In the genomic region with DNA sequence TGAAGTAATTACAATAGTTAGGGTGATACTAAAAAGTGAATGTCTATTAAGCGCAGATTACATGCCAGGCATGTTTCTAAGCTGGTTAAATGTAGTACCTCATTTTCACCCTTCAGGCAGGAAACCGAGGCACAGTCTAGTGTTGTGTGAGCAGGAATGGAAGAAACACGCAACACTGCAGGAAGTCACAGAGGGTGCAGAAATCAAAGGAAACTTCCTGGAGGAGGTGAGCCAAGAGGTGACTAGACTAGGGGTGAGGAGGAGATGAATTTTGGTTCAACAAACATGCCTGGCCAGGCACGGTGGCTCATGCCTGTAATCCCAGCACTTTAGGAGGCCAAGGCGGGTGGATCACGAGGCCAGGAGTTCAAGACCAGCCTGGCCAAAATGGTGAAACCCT, we compare ENCODE assay signal across 11 cellular contexts.
"Had no signal": no experiment of that assay in that cellular context is flagged by ENCODE, and none has a peak within 500 bp of the region (broad histone marks: within the 10 kb centered on the region; RNA-seq: fewer than 3 reads in every experiment).

No MANE protein-coding gene starts in this region.

- H3K9ac ChIP-seq: GM23248, KMS-11 had no signal

- DNase-seq: GM23248, GOT3, H7, IMR-90, Karpas-422, KBM-7 had no signal

- H3K27ac ChIP-seq: GM23248, HL-60, KMS-11 had no signal

- H3K4me2 ChIP-seq: KMS-11 had no signal

- ATAC-seq: HCT116, HepG2 had no signal

- H3K36me3 ChIP-seq: HAP-1 had no signal

- H3K4me1 ChIP-seq: HAP-1 had no signal

- FAIRE-seq: HepG2 had no signal

- H2AFZ ChIP-seq: GM23248 had no signal

- H3K4me3 ChIP-seq: GM23248, HAP-1 had no signal

- H3K9me3 ChIP-seq: HAP-1 had no signal
